Comparison of ENCODE assay signal across 15 cellular contexts in genomic region chr10:12180221-12180974, GRCh38. TPM values are rescaled to one million over a fixed set of nuclear protein-coding genes. Genes with fewer than 3 reads are reported as not detected.
DNase-seq lines count a peak whose midpoint lies in the region; ATAC-seq, FAIRE-seq and TF ChIP-seq lines count a peak whose summit lies in the region.
"Had no signal": no experiment of that assay in that cellular context is flagged by ENCODE, and none has a peak within 500 bp of the region (broad histone marks: within the 10 kb centered on the region; RNA-seq: fewer than 3 reads in every experiment).

No MANE protein-coding gene starts in this region.

- H3K4me2 ChIP-seq in K562 (ENCODE audit: insufficient read depth, low read length) (no peak overlapping the region), mesendoderm (ENCODE audit: low read length) (no peak overlapping the region)

- no peaks in the 10 kb centered on the region for H3K79me2 ChIP-seq in K562 (ENCODE audit: control insufficient read depth, insufficient read depth, low read length)
- H3K79me2 ChIP-seq in mesendoderm (ENCODE audit: control insufficient read depth, insufficient read depth, low read length): no peaks in the 10 kb centered on the region

- H3K36me3 ChIP-seq in HUES6 (ENCODE audit: control insufficient read depth, insufficient read depth, low read length) (peaks cover 56% of the 10 kb centered on the region), K562 (ENCODE audit: control insufficient read depth, insufficient read depth, low read length) (peaks cover 80% of the 10 kb centered on the region; the same call in 2 of the 3 replicates), mesendoderm (ENCODE audit: control insufficient read depth, insufficient read depth, low read length) (peaks cover 7% of the 10 kb centered on the region), colonic mucosa (no peaks in the 10 kb centered on the region)

- no peaks in the 10 kb centered on the region for H3K4me1 Mint-ChIP-seq in osteocyte (ENCODE audit: unreplicated experiment)

- H3K4ac ChIP-seq in mesendoderm (ENCODE audit: low read depth, low read length): no peak overlapping the region

- H4K5ac ChIP-seq in mesendoderm (ENCODE audit: low read length): no peak overlapping the region

- H2AK5ac ChIP-seq in mesendoderm (ENCODE audit: low read length): no peak overlapping the region

- H3K27me3 ChIP-seq in HUES6 (ENCODE audit: control insufficient read depth, insufficient read depth, low read length): no peaks in the 10 kb centered on the region
- H3K27me3 ChIP-seq in K562 (ENCODE audit: control insufficient read depth in 2 of 2, insufficient read depth in 2 of 2, low read length in 2 of 2): no peaks in the 10 kb centered on the region
- H3K27me3 ChIP-seq in mesendoderm (ENCODE audit: insufficient read depth, low read length, poor library complexity): no peaks in the 10 kb centered on the region
- no peaks in the 10 kb centered on the region for H3K27me3 ChIP-seq in colonic mucosa

- peak overlapping the region; percentile 63; the same call in 1 of the 2 replicates for H3K27ac ChIP-seq in HUES6 (ENCODE audit: low read depth, low read length)
- no peak overlapping the region for H3K27ac ChIP-seq in K562 (ENCODE audit: extremely low read depth, low read depth, low read length)
- no peak overlapping the region for H3K27ac ChIP-seq in mesendoderm (ENCODE audit: low read depth, low read length)
- H3K27ac ChIP-seq in colonic mucosa: no peak overlapping the region

- no peaks in the 10 kb centered on the region for H3K9me1 ChIP-seq in K562 (ENCODE audit: control insufficient read depth, insufficient read depth, low read length)

- ATAC-seq in K562 (no peak), left cardiac atrium (no peak)

- H2BK15ac ChIP-seq in mesendoderm (replicated peaks; ENCODE audit: low read depth): no peak overlapping the region

- no peak overlapping the region for H2BK5ac ChIP-seq in mesendoderm (ENCODE audit: low read length)

- no peaks in the 10 kb centered on the region for H4K20me1 ChIP-seq in K562 (replicated peaks; ENCODE audit: control insufficient read depth, insufficient read depth, low read length)

- TF ChIP-seq EP300 in K562 (IDR thresholded peaks at IDR 0.05; ENCODE audit: low read length): no peak

- H3K9me3 Mint-ChIP-seq in osteocyte (ENCODE audit: unreplicated experiment): no peaks in the 10 kb centered on the region
- H3K9me3 Mint-ChIP-seq: stimulated activated naive CD8-positive, alpha-beta T cell treated with anti-CD3 and anti-CD28 coated beads, Interleukin-15, amount 100 ng/mL, for 72 hours had no signal

- BruUV-seq in K562 (replicated peaks; lab: Mats Ljungman, UMichigan): no TSS peak

- no peak for TF ChIP-seq RAD21 in K562 (CRISPR knock-in tag; conservative IDR thresholded peaks at IDR 0.05 in 1 of 2, IDR thresholded peaks at IDR 0.05 in 1 of 2)

- H3K4me3 ChIP-seq in HUES6 (ENCODE audit: low read depth, low read length) (no peak overlapping the region), K562 (no peak overlapping the region), mesendoderm (ENCODE audit: low read length) (no peak overlapping the region), colonic mucosa (no peak overlapping the region)

- H3K56ac ChIP-seq in mesendoderm (ENCODE audit: low read length): no peak overlapping the region

- POLR2A ChIA-PET in K562 (lab: Yijun Ruan, JAX): interaction anchor here (1.3 to 1.8 kb wide), 2 partner anchors 12 to 15 kb away, joined by 4 to 11 read pairs; partner anchors contain the start of genes CDC123 and NUDT5

- no peak for TF ChIP-seq CTCF in K562 (IDR thresholded peaks at IDR 0.05 in 2 of 3, conservative IDR thresholded peaks at IDR 0.05 in 1 of 3; ENCODE audit: insufficient read depth in 2 of 3, low read depth in 1 of 3, low read length in 3 of 3)
- no peak for TF ChIP-seq CTCF in colonic mucosa (IDR thresholded peaks at IDR 0.05)
- TF ChIP-seq CTCF in osteocyte (IDR thresholded peaks at IDR 0.05): no peak

- no peak for TF ChIP-seq POLR2A in K562 (conservative IDR thresholded peaks at IDR 0.05)

- peak; percentile 60 for FAIRE-seq in K562 (lab: Jason Lieb, UNC)
- FAIRE-seq: G401.6, RCC 7860 had no signal

- no peak overlapping the region for H2AFZ ChIP-seq in K562 (ENCODE audit: low read depth, low read length)

- peaks cover 25% of the 10 kb centered on the region for H3K36me3 Mint-ChIP-seq in osteocyte (ENCODE audit: unreplicated experiment)

- H3K9ac ChIP-seq in HUES6 (ENCODE audit: low read length) (no peak overlapping the region), K562 (ENCODE audit: insufficient read depth in 1 of 2, low read depth in 2 of 2, low read length in 2 of 2) (no peak overlapping the region), mesendoderm (ENCODE audit: low read length) (no peak overlapping the region), colonic mucosa (ENCODE audit: low read depth in 2 of 2, low read length in 2 of 2) (no peak overlapping the region)

- DNase-seq in ELF-1 (ENCODE audit: low read depth, low spot score) (peak; percentile 89), K562 (ENCODE audit: extremely low read depth in 1 of 4, low spot score in 3 of 4) (no peak), mesendoderm (peak; percentile 63), left cardiac atrium (no peak), colonic mucosa (no peak), osteocyte (ENCODE audit: extremely low spot score, unreplicated experiment) (no peak)
- DNase-seq: activated CD4-positive, alpha-beta T cell treated with anti-CD3 and anti-CD28 coated beads for 48 hours; head of caudate nucleus; left ventricle myocardium superior; NCI-H1694 treated with DMSO at 0.1 percent for 48 hours; NCI-H524 treated with DMSO at 0.1 percent for 48 hours had no signal

- H3K27ac Mint-ChIP-seq in osteocyte (ENCODE audit: unreplicated experiment): no peak overlapping the region

- CTCF ChIA-PET in K562 (lab: Yijun Ruan, JAX; ENCODE audit: low intra/inter-chr PET ratio): no interaction called here

- intact Hi-C loops in K562 (cut with micrococcal nuclease) (no loop called here), left cardiac atrium (cut with DNase I) (no loop called here), colonic mucosa (cut with DNase I) (no loop called here)

- H3K4me3 Mint-ChIP-seq in osteocyte (ENCODE audit: unreplicated experiment): no peak overlapping the region

- 78% methylated on average over 9 of the region's 9 CpGs for WGBS in K562 (ENCODE audit: insufficient coverage, low coverage, missing lambda C conversion rate)
- WGBS in mesendoderm (ENCODE audit: extremely low coverage, insufficient coverage, low lambda C conversion rate): no CpG with 5 or more reads among the region's 9 CpGs

- H3K4me1 ChIP-seq in HUES6 (ENCODE audit: control insufficient read depth, insufficient read depth, low read length): peaks cover 20% of the 10 kb centered on the region
- no peaks in the 10 kb centered on the region for H3K4me1 ChIP-seq in K562 (replicated peaks in 1 of 2; ENCODE audit: control insufficient read depth in 2 of 2, insufficient read depth in 2 of 2, low read length in 2 of 2)
- no peaks in the 10 kb centered on the region for H3K4me1 ChIP-seq in mesendoderm (ENCODE audit: control insufficient read depth, low read depth, low read length)
- peaks cover 6% of the 10 kb centered on the region for H3K4me1 ChIP-seq in colonic mucosa

- no peak overlapping the region for H3K18ac ChIP-seq in mesendoderm (ENCODE audit: low read length)

- H3K23ac ChIP-seq in mesendoderm (ENCODE audit: low read length): no peak overlapping the region

- H4K8ac ChIP-seq in mesendoderm (ENCODE audit: low read depth, low read length): no peak overlapping the region

- peaks cover 2% of the 10 kb centered on the region for H3K79me1 ChIP-seq in mesendoderm (ENCODE audit: low read length)

- in situ Hi-C loops in K562 (cut with MboI): no loop called here

- H3K9me3 ChIP-seq in HUES6 (ENCODE audit: control insufficient read depth, insufficient read depth, low read depth, low read length): no peaks in the 10 kb centered on the region
- H3K9me3 ChIP-seq in K562 (replicated peaks; ENCODE audit: control insufficient read depth, insufficient read depth, low read depth, low read length): no peaks in the 10 kb centered on the region
- H3K9me3 ChIP-seq in colonic mucosa: no peaks in the 10 kb centered on the region

- no peaks in the 10 kb centered on the region for H3K27me3 Mint-ChIP-seq in osteocyte (ENCODE audit: unreplicated experiment)
- H3K27me3 Mint-ChIP-seq: stimulated activated naive CD8-positive, alpha-beta T cell treated with anti-CD3 and anti-CD28 coated beads, Interleukin-15, amount 100 ng/mL, for 72 hours had no signal

- H2BK120ac ChIP-seq in mesendoderm (ENCODE audit: low read depth, low read length): no peak overlapping the region

RNA-seq across cellular contexts. Expression of gene NUDT5, which starts 15.3 kb away (rescaled TPM):
- 38.3 and 69.0 TPM in 2 replicates for total RNA-seq in K562 (2011; cell fraction: chromatin; rRNA removed; ENCODE audit: low replicate concordance)
- total RNA-seq in K562 (2011; cell fraction: nucleolus; rRNA removed): 22.8 and 26.5 TPM in 2 replicates
- 43.3 and 79.2 TPM in 2 replicates for total RNA-seq in K562 (2011; cell fraction: nucleoplasm; rRNA removed)
- total RNA-seq in K562 (2014; rRNA removed): 81.8 and 87.7 TPM in 2 replicates
- total RNA-seq in K562 (2014; rRNA removed; fragmentation: Illumina TruSeq; extraction: Trizol): 190 and 194 TPM in 2 replicates
- total RNA-seq in K562 (2015; rRNA removed; fragmentation: Illumina TruSeq; extraction: Trizol): 200 and 201 TPM in 2 replicates
- 124 and 136 TPM in 2 replicates for total RNA-seq in K562 (2021)
- 149 and 186 TPM in 2 replicates for polyA plus RNA-seq in K562 (2011; rRNA removed)
- 97.7 and 125 TPM in 2 replicates for polyA plus RNA-seq in K562 (2011; cell fraction: cytosol; rRNA removed)
- 41.2 and 63.2 TPM in 2 replicates for polyA plus RNA-seq in K562 (2011; cell fraction: nucleus; rRNA removed)
- polyA plus RNA-seq in K562 (2012): 121 and 139 TPM in 2 replicates
- polyA plus RNA-seq in K562 (2014; fragmentation: Illumina TruSeq; extraction: Trizol): 137 and 155 TPM in 2 replicates
- 100 to 1,000 TPM; 400 to 422 TPM for polyA plus RNA-seq in K562 (2014; fragmentation: Nextera tagmentation; extraction: Ambion mirVana)
- polyA plus RNA-seq in K562 (2014; rRNA removed): 129 and 136 TPM in 2 replicates
- 114 TPM in 2 replicates for polyA minus RNA-seq in K562 (2011; rRNA and poly(A)+ RNA removed)
- 38.5 and 41.9 TPM in 2 replicates for polyA minus RNA-seq in K562 (2011; cell fraction: cytosol; rRNA and poly(A)+ RNA removed)
- polyA minus RNA-seq in K562 (2011; cell fraction: nucleus; rRNA and poly(A)+ RNA removed): 17.6 and 25.1 TPM in 2 replicates
- polyA plus RNA-seq in mesendoderm (2013, experiment 1 of 2): 96.2 TPM
- 102 TPM for polyA plus RNA-seq in mesendoderm (2013, experiment 2 of 2)
- total RNA-seq in left cardiac atrium: 10 to 100 TPM; 19.6 to 24.3 TPM
- total RNA-seq in colonic mucosa: 10 to 100 TPM; 41.4 to 89.0 TPM
- 56.2 and 57.6 TPM in 2 replicates for total RNA-seq in osteocyte

RNA-seq across cellular contexts. Expression of gene CDC123, which starts 15.6 kb away (rescaled TPM):
- 48.2 and 67.6 TPM in 2 replicates for total RNA-seq in K562 (2011; cell fraction: chromatin; rRNA removed; ENCODE audit: low replicate concordance)
- total RNA-seq in K562 (2011; cell fraction: nucleolus; rRNA removed): 53.2 and 55.0 TPM in 2 replicates
- total RNA-seq in K562 (2011; cell fraction: nucleoplasm; rRNA removed): 48.2 and 55.7 TPM in 2 replicates
- total RNA-seq in K562 (2014; rRNA removed): 156 and 190 TPM in 2 replicates
- total RNA-seq in K562 (2014; rRNA removed; fragmentation: Illumina TruSeq; extraction: Trizol): 210 and 226 TPM in 2 replicates
- total RNA-seq in K562 (2015; rRNA removed; fragmentation: Illumina TruSeq; extraction: Trizol): 200 and 203 TPM in 2 replicates
- total RNA-seq in K562 (2021): 135 and 137 TPM in 2 replicates
- 143 and 175 TPM in 2 replicates for polyA plus RNA-seq in K562 (2011; rRNA removed)
- 104 and 113 TPM in 2 replicates for polyA plus RNA-seq in K562 (2011; cell fraction: cytosol; rRNA removed)
- polyA plus RNA-seq in K562 (2011; cell fraction: nucleus; rRNA removed): 79.4 and 79.9 TPM in 2 replicates
- polyA plus RNA-seq in K562 (2012): 85.5 and 251 TPM in 2 replicates
- 288 and 297 TPM in 2 replicates for polyA plus RNA-seq in K562 (2014; fragmentation: Illumina TruSeq; extraction: Trizol)
- 100 to 1,000 TPM; 153 to 223 TPM for polyA plus RNA-seq in K562 (2014; fragmentation: Nextera tagmentation; extraction: Ambion mirVana)
- 145 TPM in 2 replicates for polyA plus RNA-seq in K562 (2014; rRNA removed)
- 353 and 458 TPM in 2 replicates for polyA minus RNA-seq in K562 (2011; rRNA and poly(A)+ RNA removed)
- polyA minus RNA-seq in K562 (2011; cell fraction: cytosol; rRNA and poly(A)+ RNA removed): 111 and 180 TPM in 2 replicates
- 39.6 and 59.6 TPM in 2 replicates for polyA minus RNA-seq in K562 (2011; cell fraction: nucleus; rRNA and poly(A)+ RNA removed)
- polyA plus RNA-seq in mesendoderm (2013, experiment 1 of 2): 256 TPM
- polyA plus RNA-seq in mesendoderm (2013, experiment 2 of 2): 264 TPM
- 10 to 100 TPM; 56.7 to 83.8 TPM for total RNA-seq in left cardiac atrium
- total RNA-seq in colonic mucosa: 10 to 100 TPM; 47.9 to 84.5 TPM
- 65.3 and 68.5 TPM in 2 replicates for total RNA-seq in osteocyte

RNA-seq across cellular contexts. Expression of gene SEC61A2, which starts 50.9 kb away (rescaled TPM):
- 23.6 and 39.3 TPM in 2 replicates for total RNA-seq in K562 (2011; cell fraction: chromatin; rRNA removed; ENCODE audit: low replicate concordance)
- total RNA-seq in K562 (2011; cell fraction: nucleolus; rRNA removed): 11.4 and 18.0 TPM in 2 replicates
- total RNA-seq in K562 (2011; cell fraction: nucleoplasm; rRNA removed): 19.7 and 27.5 TPM in 2 replicates
- total RNA-seq in K562 (2014; rRNA removed) (1.8 TPM in 2 replicates), K562 (2014; rRNA removed; fragmentation: Illumina TruSeq; extraction: Trizol) (3.3 and 3.6 TPM in 2 replicates), K562 (2015; rRNA removed; fragmentation: Illumina TruSeq; extraction: Trizol) (3.1 and 6.2 TPM in 2 replicates), K562 (2021) (4.1 and 4.6 TPM in 2 replicates), left cardiac atrium (10 to 100 TPM; 11.4 to 13.8 TPM), colonic mucosa (1 to 10 TPM; 4.6 TPM), osteocyte (12.0 and 13.9 TPM in 2 replicates)
- polyA plus RNA-seq in K562 (2011; rRNA removed) (9.7 and 10.2 TPM in 2 replicates), K562 (2014; fragmentation: Illumina TruSeq; extraction: Trizol) (3.7 and 3.9 TPM in 2 replicates), K562 (2014; fragmentation: Nextera tagmentation; extraction: Ambion mirVana) (1 to 10 TPM; 1.2 to 1.4 TPM), K562 (2014; rRNA removed) (4.0 and 4.9 TPM in 2 replicates)
- 3.3 and 8.2 TPM in 2 replicates for polyA plus RNA-seq in K562 (2011; cell fraction: cytosol; rRNA removed)
- polyA plus RNA-seq in K562 (2011; cell fraction: nucleus; rRNA removed): 16.8 and 18.9 TPM in 2 replicates
- 2.8 and 4.3 TPM in 2 replicates for polyA plus RNA-seq in K562 (2012)
- polyA minus RNA-seq in K562 (2011; rRNA and poly(A)+ RNA removed): 7.4 and 11.9 TPM in 2 replicates
- polyA minus RNA-seq in K562 (2011; cell fraction: cytosol; rRNA and poly(A)+ RNA removed): 3.2 and 4.8 TPM in 2 replicates
- polyA minus RNA-seq in K562 (2011; cell fraction: nucleus; rRNA and poly(A)+ RNA removed): 6.6 and 7.2 TPM in 2 replicates
- polyA plus RNA-seq in mesendoderm (2013, experiment 1 of 2): 8.9 TPM
- 9.5 TPM for polyA plus RNA-seq in mesendoderm (2013, experiment 2 of 2)

Comparison
In these comparisons a context has a peak if more than half of its experiments do, and no peak if none do; other contexts are left out.
1. DNase-seq: peak in ELF-1 (single experiment) and mesendoderm (single experiment); none in K562 (0 of 4), left cardiac atrium (single experiment), colonic mucosa (single experiment) and osteocyte (single experiment).